12 cellular contexts compared by ENCODE assay signal in the genomic region with DNA sequence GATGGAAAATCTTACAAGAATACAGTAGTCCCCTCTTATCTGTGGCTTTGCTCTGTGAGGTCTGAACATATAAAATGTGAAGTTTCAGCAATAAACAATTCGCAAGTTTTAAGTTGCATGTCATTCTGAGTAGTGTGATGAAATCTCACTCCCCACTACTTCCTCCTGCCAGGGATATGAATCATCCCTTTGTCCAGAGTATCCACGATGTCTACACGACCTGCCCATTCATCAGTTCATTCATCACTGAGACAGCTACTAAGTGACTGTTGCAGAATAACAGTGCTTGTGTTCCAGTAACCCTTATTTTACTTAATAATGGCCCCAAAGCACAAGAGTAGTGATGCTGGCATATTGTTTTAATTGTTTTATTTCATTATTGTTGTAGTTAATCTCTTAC.
A peak's percentile ranks its signal among the peaks of the same experiment; 100 is the strongest.
DNase-seq lines count a peak whose midpoint lies in the region; ATAC-seq and TF ChIP-seq lines count a peak whose summit lies in the region.
"Had no signal": no experiment of that assay in that cellular context is flagged by ENCODE, and none has a peak within 500 bp of the region (broad histone marks: within the 10 kb centered on the region; RNA-seq: fewer than 3 reads in every experiment).

No MANE protein-coding gene starts in this region.

- intact Hi-C loops in transverse colon (cut with DNase I; ENCODE audit: low total_unique reads): no loop called here

- no peaks in the 10 kb centered on the region for H3K4me1 ChIP-seq in transverse colon

- no peak for TF ChIP-seq POLR2A in transverse colon (IDR thresholded peaks at IDR 0.05)

- no peak for ATAC-seq in GM21390 (IDR thresholded peaks at IDR 0.05; ENCODE audit: unreplicated experiment)

- TF ChIP-seq CTCF in choroid plexus epithelial cell (conservative IDR thresholded peaks at IDR 0.05; ENCODE audit: low read depth, low read length): no peak
- no peak for TF ChIP-seq CTCF in neural crest cell (conservative IDR thresholded peaks at IDR 0.05)
- TF ChIP-seq CTCF in transverse colon (IDR thresholded peaks at IDR 0.05): no peak

- peaks cover 12% of the 10 kb centered on the region for H3K4me1 Mint-ChIP-seq in neural crest cell
- H3K4me1 Mint-ChIP-seq: memory B cell had no signal

- no peak overlapping the region for H3K4me3 Mint-ChIP-seq in neural crest cell
- H3K4me3 Mint-ChIP-seq: memory B cell had no signal

- H3K36me3 ChIP-seq in transverse colon: no peaks in the 10 kb centered on the region

- H3K27ac ChIP-seq in transverse colon: no peak overlapping the region

- H3K27me3 ChIP-seq in transverse colon: no peaks in the 10 kb centered on the region

- DNase-seq in GF-D8 (lab: John Stamatoyannopoulos, UW): peak; percentile 1
- DNase-seq in NOMO-1 treated with dmso at 0.1 percent for 144 hours (lab: John Stamatoyannopoulos, UW; ENCODE audit: unreplicated experiment): peak; percentile 66
- DNase-seq in choroid plexus epithelial cell (ENCODE audit: low read depth): peak; percentile 93
- no peak for DNase-seq in neural crest cell (ENCODE audit: low read depth, low spot score)
- no peak for DNase-seq in stimulated activated CD4-positive, alpha-beta T cell treated with anti-CD3 and anti-CD28 coated beads, Interleukin-4, amount 100 ng/mL, for 24 hours
- DNase-seq in stimulated activated CD4-positive, alpha-beta T cell treated with anti-CD3 and anti-CD28 coated beads, Interleukin-4, amount 100 ng/mL, for 4 hours: no peak
- no peak for DNase-seq in transverse colon
- DNase-seq: activated naive CD4-positive, alpha-beta T cell treated with Interleukin-2 at 50 U/mL for 16 hours; DMS79 treated with DMSO at 0.1 percent for 48 hours; NCI-H1694 had no signal

- peaks cover 23% of the 10 kb centered on the region for H3K9me3 Mint-ChIP-seq in neural crest cell

- 13 to 25% methylated on average over 1 to 3 of the region's 3 CpGs for WGBS in transverse colon (ENCODE audit: low coverage in 1 of 2), 2 donors

- H3K4me3 ChIP-seq in choroid plexus epithelial cell (ENCODE audit: low read depth, low read length) (no peak overlapping the region), transverse colon (no peak overlapping the region)

- no peaks in the 10 kb centered on the region for H3K9me3 ChIP-seq in transverse colon

- in situ Hi-C loops in transverse colon (cut with MboI; ENCODE audit: low pct_ligation_motif_present in 1 of 4, low pct_unique_long_range_greater_than_20kb in 1 of 4, low sequenced_read_pairs in 3 of 4): no loop called here

- peak overlapping the region; percentile 83 for H3K27ac Mint-ChIP-seq in neural crest cell (ENCODE audit: unreplicated experiment)
- H3K27ac Mint-ChIP-seq: memory B cell had no signal

- TF ChIP-seq EP300 in transverse colon (IDR thresholded peaks at IDR 0.05; ENCODE audit: low read depth): no peak

- H3K36me3 Mint-ChIP-seq in neural crest cell (ENCODE audit: low read depth): peaks cover 14% of the 10 kb centered on the region
- H3K36me3 Mint-ChIP-seq: memory B cell had no signal

- H3K27me3 Mint-ChIP-seq in neural crest cell (ENCODE audit: low read depth): no peaks in the 10 kb centered on the region
- H3K27me3 Mint-ChIP-seq: memory B cell had no signal

Comparison
In these comparisons a context has a peak if more than half of its experiments do, and no peak if none do; other contexts are left out.
1. DNase-seq: peak in GF-D8 (single experiment), NOMO-1 treated with dmso at 0.1 percent for 144 hours (single experiment) and choroid plexus epithelial cell (single experiment); none in neural crest cell (single experiment), stimulated activated CD4-positive, alpha-beta T cell treated with anti-CD3 and anti-CD28 coated beads, Interleukin-4, amount 100 ng/mL, for 24 hours (single experiment), stimulated activated CD4-positive, alpha-beta T cell treated with anti-CD3 and anti-CD28 coated beads, Interleukin-4, amount 100 ng/mL, for 4 hours (0 of 2) and transverse colon (single experiment).